ENCODE assay signal across 18 cellular contexts in the genomic region with DNA sequence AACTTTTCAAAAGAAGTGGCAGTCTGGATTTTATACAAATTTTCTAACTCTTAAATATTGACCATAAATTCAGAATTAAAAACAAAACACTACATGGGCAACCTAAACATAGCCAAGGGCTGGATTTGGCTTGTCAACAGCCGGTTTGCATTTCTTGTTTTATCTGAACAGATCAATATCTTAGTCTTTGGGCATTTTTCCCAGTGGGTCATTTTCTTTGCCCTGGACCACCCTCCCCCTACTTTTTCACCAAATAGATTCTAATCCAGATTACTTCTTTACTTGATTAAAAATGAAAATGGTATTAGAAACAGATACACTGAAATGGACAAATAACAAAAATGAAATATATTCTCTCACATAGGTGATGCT.
DNase-seq lines count a peak whose midpoint lies in the region; ATAC-seq and TF ChIP-seq lines count a peak whose summit lies in the region.
"Had no signal": no experiment of that assay in that cellular context is flagged by ENCODE, and none has a peak within 500 bp of the region (broad histone marks: within the 10 kb centered on the region; RNA-seq: fewer than 3 reads in every experiment).

No MANE protein-coding gene starts in this region.

- H3K23ac ChIP-seq in mesenchymal stem cell (ENCODE audit: low read length in 2 of 2): no peak overlapping the region

- 95% methylated on average over 1 of the region's 1 CpG for WGBS in mesenchymal stem cell

- H3K79me1 ChIP-seq in mesenchymal stem cell (replicated peaks; ENCODE audit: low read length, poor library complexity, severe bottlenecking): no peaks in the 10 kb centered on the region

- no peaks in the 10 kb centered on the region for H3K27me3 ChIP-seq in mesenchymal stem cell (ENCODE audit: control insufficient read depth in 1 of 2, insufficient read depth in 1 of 2, low read length in 2 of 2)
- H3K27me3 ChIP-seq: BLaER1 treated with 17β-estradiol and CSF1 and Interleukin-3, amounts not matched to agents 10 nM and 100 nM had no signal

- no peak overlapping the region for H3K4ac ChIP-seq in mesenchymal stem cell (ENCODE audit: low read depth in 1 of 2, low read length in 2 of 2)

- no peak overlapping the region for H2BK12ac ChIP-seq in mesenchymal stem cell (ENCODE audit: low read length in 2 of 2)

- H3K18ac ChIP-seq in mesenchymal stem cell (ENCODE audit: low read depth in 1 of 2, low read length in 2 of 2): no peak overlapping the region

- no peak overlapping the region for H3K4me2 ChIP-seq in mesenchymal stem cell (ENCODE audit: low read length, poor library complexity, severe bottlenecking)
- H3K4me2 ChIP-seq: A549; BLaER1 treated with 17β-estradiol and CSF1 and Interleukin-3, amounts not matched to agents 10 nM and 100 nM had no signal

- H3K14ac ChIP-seq in mesenchymal stem cell (ENCODE audit: low read length in 2 of 2): no peak overlapping the region

- H3K27ac ChIP-seq in mesenchymal stem cell (ENCODE audit: low read length, poor library complexity, severe bottlenecking): no peak overlapping the region
- H3K27ac ChIP-seq: A549; BLaER1 treated with 17β-estradiol and CSF1 and Interleukin-3, amounts not matched to agents 10 nM and 100 nM; C4-2B had no signal

- H3K9ac ChIP-seq in mesenchymal stem cell (ENCODE audit: low read length): no peak overlapping the region
- H3K9ac ChIP-seq: BLaER1 treated with 17β-estradiol and CSF1 and Interleukin-3, amounts not matched to agents 10 nM and 100 nM had no signal

- H3K36me3 ChIP-seq in mesenchymal stem cell (ENCODE audit: control insufficient read depth in 1 of 2, insufficient read depth in 2 of 2, low read depth in 1 of 2, low read length in 2 of 2): peaks cover 0 to 16% of the 10 kb centered on the region in 2 experiments
- H3K36me3 ChIP-seq: BLaER1 treated with 17β-estradiol and CSF1 and Interleukin-3, amounts not matched to agents 10 nM and 100 nM had no signal

- ATAC-seq in SK-N-SH treated with all-trans-retinoic acid at 6 μM for 48 hours: no peak
- ATAC-seq: A549; CD8-positive, alpha-beta T cell; GM12878 had no signal

- H2AFZ ChIP-seq in mesenchymal stem cell (ENCODE audit: low read depth, low read length): no peak overlapping the region

- H2BK15ac ChIP-seq in mesenchymal stem cell (ENCODE audit: low read depth, poor library complexity, severe bottlenecking): peak overlapping the region; percentile 17

- no peak overlapping the region for H2BK5ac ChIP-seq in mesenchymal stem cell (ENCODE audit: low read depth, low read length, poor library complexity, severe bottlenecking)

- H3K9me3 ChIP-seq in mesenchymal stem cell (ENCODE audit: control insufficient read depth, low read length): no peaks in the 10 kb centered on the region
- H3K9me3 ChIP-seq: A549; BLaER1 treated with 17β-estradiol and CSF1 and Interleukin-3, amounts not matched to agents 10 nM and 100 nM; Caco-2 had no signal

- H2BK120ac ChIP-seq in mesenchymal stem cell (ENCODE audit: low read depth, low read length): no peak overlapping the region

- no peak overlapping the region for H3K4me3 ChIP-seq in mesenchymal stem cell (ENCODE audit: insufficient read depth in 1 of 2, low read depth in 1 of 2, low read length in 2 of 2)
- H3K4me3 ChIP-seq: A549; BLaER1 treated with 17β-estradiol and CSF1 and Interleukin-3, amounts not matched to agents 10 nM and 100 nM; GM12878 had no signal

- no peak overlapping the region for H4K91ac ChIP-seq in mesenchymal stem cell (ENCODE audit: low read length)

- no peak overlapping the region for H4K8ac ChIP-seq in mesenchymal stem cell (ENCODE audit: low read length)

- DNase-seq in mesenchymal stem cell (no peak), 8988T (no peak), DMS53 (lab: John Stamatoyannopoulos, UW) (no peak), SKM-1 (lab: John Stamatoyannopoulos, UW; ENCODE audit: unreplicated experiment) (no peak)
- DNase-seq: AML-193; Caco-2; Calu3; CD4-positive, alpha-beta T cell; CD8-positive, alpha-beta T cell; DMS79; DND-41; EL; GDM1 had no signal

- peaks cover 3% of the 10 kb centered on the region for H3K4me1 ChIP-seq in mesenchymal stem cell (ENCODE audit: control insufficient read depth, insufficient read depth, low read depth, low read length)
- H3K4me1 ChIP-seq: A549; BLaER1 treated with 17β-estradiol and CSF1 and Interleukin-3, amounts not matched to agents 10 nM and 100 nM; Caco-2 had no signal

- H2AK5ac ChIP-seq in mesenchymal stem cell (ENCODE audit: low read length, severe bottlenecking): no peak overlapping the region

TF ChIP-seq in SK-N-SH treated with all-trans-retinoic acid at 6 μM for 48 hours, 23 proteins besides CTCF, POLR2A, EP300 and RAD21:
- TF ChIP-seq PPARA (CRISPR knock-in tag; IDR thresholded peaks at IDR 0.05; ENCODE audit: borderline replicate concordance) (peak; percentile 89; the same call in 1 of the 2 replicates), SNAI2 (CRISPR knock-in tag; IDR thresholded peaks at IDR 0.05) (no peak), RARB (CRISPR knock-in tag; IDR thresholded peaks at IDR 0.05) (no peak), TCF4 (CRISPR knock-in tag; IDR thresholded peaks at IDR 0.05; ENCODE audit: borderline replicate concordance) (peak; percentile 72)
- TF ChIP-seq, protein P1, sequence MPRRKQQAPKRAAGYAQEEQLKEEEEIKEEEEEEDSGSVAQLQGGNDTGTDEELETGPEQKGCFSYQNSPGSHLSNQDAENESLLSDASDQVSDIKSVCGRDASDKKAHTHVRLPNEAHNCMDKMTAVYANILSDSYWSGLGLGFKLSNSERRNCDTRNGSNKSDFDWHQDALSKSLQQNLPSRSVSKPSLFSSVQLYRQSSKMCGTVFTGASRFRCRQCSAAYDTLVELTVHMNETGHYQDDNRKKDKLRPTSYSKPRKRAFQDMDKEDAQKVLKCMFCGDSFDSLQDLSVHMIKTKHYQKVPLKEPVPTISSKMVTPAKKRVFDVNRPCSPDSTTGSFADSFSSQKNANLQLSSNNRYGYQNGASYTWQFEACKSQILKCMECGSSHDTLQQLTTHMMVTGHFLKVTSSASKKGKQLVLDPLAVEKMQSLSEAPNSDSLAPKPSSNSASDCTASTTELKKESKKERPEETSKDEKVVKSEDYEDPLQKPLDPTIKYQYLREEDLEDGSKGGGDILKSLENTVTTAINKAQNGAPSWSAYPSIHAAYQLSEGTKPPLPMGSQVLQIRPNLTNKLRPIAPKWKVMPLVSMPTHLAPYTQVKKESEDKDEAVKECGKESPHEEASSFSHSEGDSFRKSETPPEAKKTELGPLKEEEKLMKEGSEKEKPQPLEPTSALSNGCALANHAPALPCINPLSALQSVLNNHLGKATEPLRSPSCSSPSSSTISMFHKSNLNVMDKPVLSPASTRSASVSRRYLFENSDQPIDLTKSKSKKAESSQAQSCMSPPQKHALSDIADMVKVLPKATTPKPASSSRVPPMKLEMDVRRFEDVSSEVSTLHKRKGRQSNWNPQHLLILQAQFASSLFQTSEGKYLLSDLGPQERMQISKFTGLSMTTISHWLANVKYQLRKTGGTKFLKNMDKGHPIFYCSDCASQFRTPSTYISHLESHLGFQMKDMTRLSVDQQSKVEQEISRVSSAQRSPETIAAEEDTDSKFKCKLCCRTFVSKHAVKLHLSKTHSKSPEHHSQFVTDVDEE (CRISPR knock-in tag; IDR thresholded peaks at IDR 0.05): peak; percentile 36; the same call in 1 of the 2 replicates
